Comparison of ENCODE assay signal across 8 cellular contexts in genomic region chr12:13165578-13166120, GRCh38. TPM values are rescaled to one million over a fixed set of nuclear protein-coding genes. Genes with fewer than 3 reads are reported as not detected.
DNase-seq lines count a peak whose midpoint lies in the region; ATAC-seq lines count a peak whose summit lies in the region.

No MANE protein-coding gene starts in this region.

- peak overlapping the region; percentile 17 for H3K27ac ChIP-seq in adipose tissue (ENCODE audit: low read depth, low read length)

- ATAC-seq in GM18517 (IDR thresholded peaks at IDR 0.05; ENCODE audit: unreplicated experiment) (peak; percentile 83), HG03460 (IDR thresholded peaks at IDR 0.05; ENCODE audit: unreplicated experiment) (peak; percentile 61)

- WGBS in adipose tissue, 3 donors, result 13 to 40% (median 14%) methylated on average over 3 of the region's 3 CpGs

- DNase-seq in T-helper 2 cell (peak in 4 of 5 experiments; percentile 10 to 80 (median 32)), kidney tubule cell (ENCODE audit: low spot score) (peak; percentile 94), inferior parietal cortex (ENCODE audit: extremely low spot score) (no peak), NCI-H345 treated with DMSO at 0.1 percent for 48 hours (lab: John Stamatoyannopoulos, UW; ENCODE audit: unreplicated experiment) (no peak)
- peak; percentile 42 for DNase-seq in stimulated activated CD8-positive, alpha-beta memory T cell treated with anti-CD3 and anti-CD28 coated beads, Interleukin-15, amount 100 ng/mL, for 24 hours (ENCODE audit: low read depth)

RNA-seq across cellular contexts. Expression of gene EMP1, which starts 30.9 kb away (rescaled TPM):
- polyA plus RNA-seq in adipose tissue, result 100 to 1,000 TPM in 1 of 3 donors, 10 to 100 TPM in 2; 29.2 to 782 (median 83.5) TPM

Comparison
In these comparisons a context has a peak if more than half of its experiments do, and no peak if none do; other contexts are left out.
1. DNase-seq: peak in T-helper 2 cell (4 of 5), kidney tubule cell (single experiment) and stimulated activated CD8-positive, alpha-beta memory T cell treated with anti-CD3 and anti-CD28 coated beads, Interleukin-15, amount 100 ng/mL, for 24 hours (single experiment); none in inferior parietal cortex (single experiment) and NCI-H345 treated with DMSO at 0.1 percent for 48 hours (single experiment).